Comparison of ENCODE assay signal across 1 cellular context in the genomic region with DNA sequence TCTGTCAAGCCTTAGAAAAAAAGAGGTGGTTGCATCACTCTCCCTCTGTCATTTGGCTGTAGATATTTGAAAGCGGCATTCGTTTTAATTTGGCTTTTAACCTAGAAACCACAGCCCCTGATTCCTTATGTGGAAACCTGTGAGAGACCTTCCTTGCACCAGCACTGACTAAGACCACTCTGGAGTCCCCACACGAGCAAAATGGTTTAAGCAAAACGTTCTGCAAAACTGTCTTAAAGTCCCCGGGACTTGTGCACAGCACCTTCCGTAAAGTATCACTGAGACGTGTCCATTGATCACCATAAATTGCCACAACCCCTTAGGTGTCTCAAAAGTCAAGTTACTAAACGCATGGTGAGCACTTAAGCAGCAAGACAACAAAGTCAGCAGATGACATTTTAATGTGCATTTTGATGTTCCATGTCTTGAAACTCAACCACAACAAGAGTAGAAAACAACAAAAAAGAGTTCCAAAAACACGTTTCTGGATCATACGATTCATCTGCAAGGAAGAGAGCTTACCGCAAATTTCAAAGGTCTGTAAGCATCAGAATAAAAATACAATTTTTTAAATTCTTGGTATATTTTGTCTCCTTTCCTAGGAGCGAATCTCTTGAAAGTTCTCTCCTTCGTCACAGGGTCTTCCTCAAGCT.
TF ChIP-seq lines count a peak whose summit lies in the region.

No MANE protein-coding gene starts in this region.

TF ChIP-seq in SK-N-SH treated with all-trans-retinoic acid at 6 μM for 48 hours, 23 proteins besides CTCF, POLR2A, EP300 and RAD21 (continued from another document):
- TF ChIP-seq, protein P1, sequence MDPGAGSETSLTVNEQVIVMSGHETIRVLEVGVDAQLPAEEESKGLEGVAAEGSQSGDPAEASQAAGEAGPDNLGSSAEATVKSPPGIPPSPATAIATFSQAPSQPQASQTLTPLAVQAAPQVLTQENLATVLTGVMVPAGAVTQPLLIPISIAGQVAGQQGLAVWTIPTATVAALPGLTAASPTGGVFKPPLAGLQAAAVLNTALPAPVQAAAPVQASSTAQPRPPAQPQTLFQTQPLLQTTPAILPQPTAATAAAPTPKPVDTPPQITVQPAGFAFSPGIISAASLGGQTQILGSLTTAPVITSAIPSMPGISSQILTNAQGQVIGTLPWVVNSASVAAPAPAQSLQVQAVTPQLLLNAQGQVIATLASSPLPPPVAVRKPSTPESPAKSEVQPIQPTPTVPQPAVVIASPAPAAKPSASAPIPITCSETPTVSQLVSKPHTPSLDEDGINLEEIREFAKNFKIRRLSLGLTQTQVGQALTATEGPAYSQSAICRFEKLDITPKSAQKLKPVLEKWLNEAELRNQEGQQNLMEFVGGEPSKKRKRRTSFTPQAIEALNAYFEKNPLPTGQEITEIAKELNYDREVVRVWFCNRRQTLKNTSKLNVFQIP (CRISPR knock-in tag; IDR thresholded peaks at IDR 0.05; ENCODE audit: borderline replicate concordance, low read depth) = no peak
